Comparison of ENCODE assay signal across 13 cellular contexts in genomic region chr2:176763871-176764404, GRCh38.
DNase-seq lines count a peak whose midpoint lies in the region; ATAC-seq and TF ChIP-seq lines count a peak whose summit lies in the region.
"Had no signal": no experiment of that assay in that cellular context is flagged by ENCODE, and none has a peak within 500 bp of the region (broad histone marks: within the 10 kb centered on the region; RNA-seq: fewer than 3 reads in every experiment).

No MANE protein-coding gene starts in this region.

- H3K27ac Mint-ChIP-seq in WTC11: peak overlapping the region; percentile 95
- no peak overlapping the region for H3K27ac Mint-ChIP-seq in activated CD8-positive, alpha-beta T cell treated with anti-CD3 and anti-CD28 coated beads for 36 hours
- H3K27ac Mint-ChIP-seq: CD4-positive, CD25-positive, alpha-beta regulatory T cell; memory B cell had no signal

- 0 out of 2 replicates have a peak, but pooled peaks cover 2% of the 10 kb centered on the region for H3K36me3 Mint-ChIP-seq in WTC11
- H3K36me3 Mint-ChIP-seq in activated CD8-positive, alpha-beta T cell treated with anti-CD3 and anti-CD28 coated beads for 36 hours (ENCODE audit: low read depth): no peaks in the 10 kb centered on the region
- H3K36me3 Mint-ChIP-seq: CD4-positive, CD25-positive, alpha-beta regulatory T cell; memory B cell had no signal

- POLR2A ChIA-PET in WTC11 (lab: Charles Lee) (interaction anchor here (0.7 to 0.9 kb wide), 2 partner anchors 26 to 88 kb away, joined by 3 read pairs; no protein-coding TSS in a partner anchor), GM10248 (lab: Yijun Ruan, JAX) (no interaction called here)
- POLR2A ChIA-PET in activated CD8-positive, alpha-beta T cell treated with anti-CD3 and anti-CD28 coated beads for 36 hours (lab: Charles Lee): no interaction called here

- 0 out of 2 replicates have a peak, but pooled peaks cover 3% of the 10 kb centered on the region for H3K9me3 Mint-ChIP-seq in WTC11
- H3K9me3 Mint-ChIP-seq in activated CD8-positive, alpha-beta T cell treated with anti-CD3 and anti-CD28 coated beads for 36 hours: no peaks in the 10 kb centered on the region
- H3K9me3 Mint-ChIP-seq: CD4-positive, CD25-positive, alpha-beta regulatory T cell; memory B cell had no signal

- no peaks in the 10 kb centered on the region; the same call in 1 of the 2 replicates for H3K27me3 Mint-ChIP-seq in WTC11 (ENCODE audit: low read depth)
- no peaks in the 10 kb centered on the region for H3K27me3 Mint-ChIP-seq in activated CD8-positive, alpha-beta T cell treated with anti-CD3 and anti-CD28 coated beads for 36 hours

- peaks cover 58% of the 10 kb centered on the region for H3K4me1 Mint-ChIP-seq in WTC11
- H3K4me1 Mint-ChIP-seq in activated CD8-positive, alpha-beta T cell treated with anti-CD3 and anti-CD28 coated beads for 36 hours (ENCODE audit: low read depth): peaks cover 4% of the 10 kb centered on the region
- H3K4me1 Mint-ChIP-seq: CD4-positive, CD25-positive, alpha-beta regulatory T cell had no signal

- intact Hi-C loops in activated CD8-positive, alpha-beta T cell treated with anti-CD3 and anti-CD28 coated beads for 36 hours (cut with micrococcal nuclease): no loop called here

- TF ChIP-seq CTCF in GM12865 (IDR thresholded peaks at IDR 0.05; ENCODE audit: insufficient read depth, low read depth, low read length, missing control alignments) (no peak), GM20000 (IDR thresholded peaks at IDR 0.05; ENCODE audit: extremely low read depth, missing control alignments) (no peak), WTC11 (IDR thresholded peaks at IDR 0.05) (no peak), GM10248 (IDR thresholded peaks at IDR 0.05; ENCODE audit: control extremely low read depth, extremely low read depth, low read depth, missing control alignments) (no peak)
- no peak for TF ChIP-seq CTCF in activated CD8-positive, alpha-beta T cell treated with anti-CD3 and anti-CD28 coated beads for 36 hours (IDR thresholded peaks at IDR 0.05)

- H3K4me3 Mint-ChIP-seq in WTC11: peak overlapping the region; percentile 49
- H3K4me3 Mint-ChIP-seq in activated CD8-positive, alpha-beta T cell treated with anti-CD3 and anti-CD28 coated beads for 36 hours: no peak overlapping the region
- H3K4me3 Mint-ChIP-seq: CD4-positive, CD25-positive, alpha-beta regulatory T cell; memory B cell had no signal

- ATAC-seq in HG03139 (IDR thresholded peaks at IDR 0.05; ENCODE audit: unreplicated experiment): peak; percentile 50
- ATAC-seq in WTC11: peak; percentile 94
- ATAC-seq in activated CD8-positive, alpha-beta T cell treated with anti-CD3 and anti-CD28 coated beads for 36 hours: no peak
- ATAC-seq: psoas muscle had no signal

- CTCF ChIA-PET in WTC11 (lab: Charles Lee) (interaction anchor here (0.7 to 1.8 kb wide), 6 partner anchors 12 to 385 kb away, joined by 3 to 11 read pairs (median 5); no protein-coding TSS in a partner anchor), GM10248 (lab: Yijun Ruan, JAX) (interaction anchor here (1.0 to 2.2 kb wide), 3 partner anchors 12 to 16 kb away, joined by 3 to 6 read pairs (median 3); no protein-coding TSS in a partner anchor)
- CTCF ChIA-PET in activated CD8-positive, alpha-beta T cell treated with anti-CD3 and anti-CD28 coated beads for 36 hours (lab: Charles Lee): no interaction called here

- no peak overlapping the region for H3K4me3 ChIP-seq in GM12865 (ENCODE audit: low read depth, low read length)
- H3K4me3 ChIP-seq: psoas muscle, thyroid gland had no signal

- DNase-seq in GM12865 (ENCODE audit: low read depth) (peak; percentile 60), GM20000 (ENCODE audit: low spot score) (peak; percentile 7), WTC11 (ENCODE audit: low spot score) (peak; percentile 53), NCI-H1436 (lab: John Stamatoyannopoulos, UW) (no peak), GM10248 (ENCODE audit: extremely low spot score) (no peak)
- no peak for DNase-seq in activated CD8-positive, alpha-beta T cell treated with anti-CD3 and anti-CD28 coated beads for 36 hours
- no peak for DNase-seq in activated CD8-positive, alpha-beta memory T cell treated with anti-CD3 and anti-CD28 coated beads for 24 hours
- DNase-seq: CD4-positive, CD25-positive, alpha-beta regulatory T cell; foreskin fibroblast; psoas muscle; thyroid gland had no signal

TF ChIP-seq in WTC11, 78 proteins besides CTCF, POLR2A, EP300 and RAD21 (continues in another document):
- TF ChIP-seq GRHL2 (CRISPR knock-in tag; IDR thresholded peaks at IDR 0.05; ENCODE audit: insufficient replicate concordance, severe bottlenecking): no peak
- TF ChIP-seq TCF7 (CRISPR knock-in tag; IDR thresholded peaks at IDR 0.05; ENCODE audit: low read depth): no peak
- 0 out of 2 replicates have a peak, but pooled peaks have one; percentile 29 for TF ChIP-seq FOXP1 (CRISPR knock-in tag; IDR thresholded peaks at IDR 0.05; ENCODE audit: borderline replicate concordance)
- TF ChIP-seq STAT6 (CRISPR knock-in tag; conservative IDR thresholded peaks at IDR 0.05; ENCODE audit: low read depth): no peak; the same call in 1 of the 2 replicates
- TF ChIP-seq ZNF416 (CRISPR knock-in tag; IDR thresholded peaks at IDR 0.05): no peak
- TF ChIP-seq GTF2I (CRISPR knock-in tag; conservative IDR thresholded peaks at IDR 0.05): no peak
- TF ChIP-seq MYBL2 (CRISPR knock-in tag; IDR thresholded peaks at IDR 0.05): no peak
- no peak for TF ChIP-seq ATF1 (CRISPR knock-in tag; IDR thresholded peaks at IDR 0.05)
- peak; percentile 58; the same call in 1 of the 2 replicates for TF ChIP-seq ZBTB21 (CRISPR knock-in tag; IDR thresholded peaks at IDR 0.05; ENCODE audit: borderline replicate concordance)
- peak; percentile 59; the same call in 1 of the 2 replicates for TF ChIP-seq CREB1 (CRISPR knock-in tag; IDR thresholded peaks at IDR 0.05)
- no peak for TF ChIP-seq ZSCAN18 (CRISPR knock-in tag; IDR thresholded peaks at IDR 0.05)
- TF ChIP-seq AR (CRISPR knock-in tag; IDR thresholded peaks at IDR 0.05): no peak
- no peak for TF ChIP-seq NR2C2 (CRISPR knock-in tag; IDR thresholded peaks at IDR 0.05)
- no peak for TF ChIP-seq JUN (CRISPR knock-in tag; IDR thresholded peaks at IDR 0.05)
- no peak for TF ChIP-seq PREB (CRISPR knock-in tag; IDR thresholded peaks at IDR 0.05; ENCODE audit: borderline replicate concordance)

Comparison
In these comparisons a context has a peak if more than half of its experiments do, and no peak if none do; other contexts are left out.
1. DNase-seq: peak in GM12865 (single experiment), GM20000 (single experiment) and WTC11 (single experiment); none in activated CD8-positive, alpha-beta T cell treated with anti-CD3 and anti-CD28 coated beads for 36 hours (single experiment), NCI-H1436 (single experiment), GM10248 (single experiment) and activated CD8-positive, alpha-beta memory T cell treated with anti-CD3 and anti-CD28 coated beads for 24 hours (single experiment).